2 cellular contexts compared by ENCODE assay signal in genomic region chr16:8863594-8864424, GRCh38.
TF ChIP-seq lines count a peak whose summit lies in the region.

No MANE protein-coding gene starts in this region.

TF ChIP-seq in HEK293, 187 proteins besides CTCF, POLR2A, EP300 and RAD21 (continued from another document):
- TF ChIP-seq, protein P1, sequence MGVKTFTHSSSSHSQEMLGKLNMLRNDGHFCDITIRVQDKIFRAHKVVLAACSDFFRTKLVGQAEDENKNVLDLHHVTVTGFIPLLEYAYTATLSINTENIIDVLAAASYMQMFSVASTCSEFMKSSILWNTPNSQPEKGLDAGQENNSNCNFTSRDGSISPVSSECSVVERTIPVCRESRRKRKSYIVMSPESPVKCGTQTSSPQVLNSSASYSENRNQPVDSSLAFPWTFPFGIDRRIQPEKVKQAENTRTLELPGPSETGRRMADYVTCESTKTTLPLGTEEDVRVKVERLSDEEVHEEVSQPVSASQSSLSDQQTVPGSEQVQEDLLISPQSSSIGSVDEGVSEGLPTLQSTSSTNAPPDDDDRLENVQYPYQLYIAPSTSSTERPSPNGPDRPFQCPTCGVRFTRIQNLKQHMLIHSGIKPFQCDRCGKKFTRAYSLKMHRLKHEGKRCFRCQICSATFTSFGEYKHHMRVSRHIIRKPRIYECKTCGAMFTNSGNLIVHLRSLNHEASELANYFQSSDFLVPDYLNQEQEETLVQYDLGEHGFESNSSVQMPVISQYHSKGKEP (tag by site-specific recombination; IDR thresholded peaks at IDR 0.05) = no peak
TF ChIP-seq in HEK293: peak in this region for 10.

TF ChIP-seq in K562, 482 proteins besides CTCF, POLR2A, EP300 and RAD21 (continued from another document and continues in another):
- TF ChIP-seq TFAP4 (CRISPR knock-in tag; IDR thresholded peaks at IDR 0.05; ENCODE audit: borderline replicate concordance) = peak; percentile 80
- TF ChIP-seq MEIS2 (IDR thresholded peaks at IDR 0.05; ENCODE audit: partially characterized antibody) = peak; percentile 23
- TF ChIP-seq KLF10 (CRISPR knock-in tag; IDR thresholded peaks at IDR 0.05) = no peak
- TF ChIP-seq ZNF830 (CRISPR knock-in tag; IDR thresholded peaks at IDR 0.05) = no peak
- TF ChIP-seq, protein P2, sequence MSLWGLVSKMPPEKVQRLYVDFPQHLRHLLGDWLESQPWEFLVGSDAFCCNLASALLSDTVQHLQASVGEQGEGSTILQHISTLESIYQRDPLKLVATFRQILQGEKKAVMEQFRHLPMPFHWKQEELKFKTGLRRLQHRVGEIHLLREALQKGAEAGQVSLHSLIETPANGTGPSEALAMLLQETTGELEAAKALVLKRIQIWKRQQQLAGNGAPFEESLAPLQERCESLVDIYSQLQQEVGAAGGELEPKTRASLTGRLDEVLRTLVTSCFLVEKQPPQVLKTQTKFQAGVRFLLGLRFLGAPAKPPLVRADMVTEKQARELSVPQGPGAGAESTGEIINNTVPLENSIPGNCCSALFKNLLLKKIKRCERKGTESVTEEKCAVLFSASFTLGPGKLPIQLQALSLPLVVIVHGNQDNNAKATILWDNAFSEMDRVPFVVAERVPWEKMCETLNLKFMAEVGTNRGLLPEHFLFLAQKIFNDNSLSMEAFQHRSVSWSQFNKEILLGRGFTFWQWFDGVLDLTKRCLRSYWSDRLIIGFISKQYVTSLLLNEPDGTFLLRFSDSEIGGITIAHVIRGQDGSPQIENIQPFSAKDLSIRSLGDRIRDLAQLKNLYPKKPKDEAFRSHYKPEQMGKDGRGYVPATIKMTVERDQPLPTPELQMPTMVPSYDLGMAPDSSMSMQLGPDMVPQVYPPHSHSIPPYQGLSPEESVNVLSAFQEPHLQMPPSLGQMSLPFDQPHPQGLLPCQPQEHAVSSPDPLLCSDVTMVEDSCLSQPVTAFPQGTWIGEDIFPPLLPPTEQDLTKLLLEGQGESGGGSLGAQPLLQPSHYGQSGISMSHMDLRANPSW (CRISPR knock-in tag; IDR thresholded peaks at IDR 0.05) = no peak
- no peak for TF ChIP-seq MIER1 (IDR thresholded peaks at IDR 0.05; ENCODE audit: low read depth)
- no peak for TF ChIP-seq CREB3 (tag; conservative IDR thresholded peaks at IDR 0.05; ENCODE audit: low read depth)
- no peak for TF ChIP-seq DEAF1 (CRISPR knock-in tag; IDR thresholded peaks at IDR 0.05)
- TF ChIP-seq ZC3H11A (IDR thresholded peaks at IDR 0.05; ENCODE audit: low read depth, low read length) = no peak
- peak; percentile 52; the same call in 1 of the 2 replicates for TF ChIP-seq EGR1 (conservative IDR thresholded peaks at IDR 0.05)
- TF ChIP-seq TCF7L2 (IDR thresholded peaks at IDR 0.05; ENCODE audit: low read depth, low read length) = no peak
- TF ChIP-seq CHAMP1 (IDR thresholded peaks at IDR 0.05) = no peak
- TF ChIP-seq YY1 (IDR thresholded peaks at IDR 0.05; ENCODE audit: borderline replicate concordance in 1 of 3, control insufficient read depth in 1 of 3, extremely low read depth in 1 of 3, insufficient read depth in 3 of 3, insufficient read length in 1 of 3, insufficient replicate concordance in 2 of 3, low read depth in 1 of 3, low read length in 2 of 3) = peak in 1 of 3 experiments; percentile 26
- TF ChIP-seq ZNF140 (CRISPR knock-in tag; IDR thresholded peaks at IDR 0.05) = no peak
- TF ChIP-seq SAP30 (IDR thresholded peaks at IDR 0.05; ENCODE audit: borderline replicate concordance, insufficient read depth, low read depth, low read length, poor library complexity, severe bottlenecking) = no peak
- TF ChIP-seq NR4A1 (CRISPR knock-in tag; IDR thresholded peaks at IDR 0.05) = no peak
- TF ChIP-seq NR4A1 (tag; IDR thresholded peaks at IDR 0.05) = no peak
- TF ChIP-seq ZNF121 (CRISPR knock-in tag; conservative IDR thresholded peaks at IDR 0.05) = no peak
- no peak for TF ChIP-seq KLF1 (tag; IDR thresholded peaks at IDR 0.05)
- no peak for TF ChIP-seq CLOCK (CRISPR knock-in tag; IDR thresholded peaks at IDR 0.05; ENCODE audit: borderline replicate concordance)
- TF ChIP-seq HSF4 (CRISPR knock-in tag; IDR thresholded peaks at IDR 0.05; ENCODE audit: borderline replicate concordance) = no peak
- TF ChIP-seq CHCHD3 (CRISPR knock-in tag; IDR thresholded peaks at IDR 0.05) = no peak
- TF ChIP-seq SNRNP70 (optimal IDR thresholded peaks at IDR 0.05; ENCODE audit: low read depth, low read length) = no peak
- no peak for TF ChIP-seq IRF2 (CRISPR knock-in tag; IDR thresholded peaks at IDR 0.05)
- no peak for TF ChIP-seq ZNF589 (CRISPR knock-in tag; IDR thresholded peaks at IDR 0.05; ENCODE audit: low read depth)
- TF ChIP-seq SREBF2 (CRISPR knock-in tag; IDR thresholded peaks at IDR 0.05) = no peak
- TF ChIP-seq RHOXF2B (CRISPR knock-in tag; conservative IDR thresholded peaks at IDR 0.05) = no peak
- no peak for TF ChIP-seq MTF1 (CRISPR knock-in tag; IDR thresholded peaks at IDR 0.05; ENCODE audit: borderline replicate concordance)
- TF ChIP-seq POLR2G (IDR thresholded peaks at IDR 0.05; ENCODE audit: low read depth, low read length) = peak; percentile 60
- no peak for TF ChIP-seq ZZZ3 (IDR thresholded peaks at IDR 0.05)
- no peak for TF ChIP-seq OTX1 (CRISPR knock-in tag; IDR thresholded peaks at IDR 0.05)
- peak; percentile 61 for TF ChIP-seq PKNOX1 (IDR thresholded peaks at IDR 0.05)
- TF ChIP-seq SMAD4 (CRISPR knock-in tag; conservative IDR thresholded peaks at IDR 0.05) = no peak
- peak; percentile 20; the same call in 1 of the 2 replicates for TF ChIP-seq MAX (CRISPR knock-in tag; IDR thresholded peaks at IDR 0.05)
- TF ChIP-seq ZNF239 (CRISPR knock-in tag; IDR thresholded peaks at IDR 0.05) = no peak
- TF ChIP-seq, protein P3, sequence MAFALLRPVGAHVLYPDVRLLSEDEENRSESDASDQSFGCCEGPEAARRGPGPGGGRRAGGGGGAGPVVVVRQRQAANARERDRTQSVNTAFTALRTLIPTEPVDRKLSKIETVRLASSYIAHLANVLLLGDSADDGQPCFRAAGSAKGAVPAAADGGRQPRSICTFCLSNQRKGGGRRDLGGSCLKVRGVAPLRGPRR (CRISPR knock-in tag; IDR thresholded peaks at IDR 0.05) = no peak
- TF ChIP-seq, protein P4, sequence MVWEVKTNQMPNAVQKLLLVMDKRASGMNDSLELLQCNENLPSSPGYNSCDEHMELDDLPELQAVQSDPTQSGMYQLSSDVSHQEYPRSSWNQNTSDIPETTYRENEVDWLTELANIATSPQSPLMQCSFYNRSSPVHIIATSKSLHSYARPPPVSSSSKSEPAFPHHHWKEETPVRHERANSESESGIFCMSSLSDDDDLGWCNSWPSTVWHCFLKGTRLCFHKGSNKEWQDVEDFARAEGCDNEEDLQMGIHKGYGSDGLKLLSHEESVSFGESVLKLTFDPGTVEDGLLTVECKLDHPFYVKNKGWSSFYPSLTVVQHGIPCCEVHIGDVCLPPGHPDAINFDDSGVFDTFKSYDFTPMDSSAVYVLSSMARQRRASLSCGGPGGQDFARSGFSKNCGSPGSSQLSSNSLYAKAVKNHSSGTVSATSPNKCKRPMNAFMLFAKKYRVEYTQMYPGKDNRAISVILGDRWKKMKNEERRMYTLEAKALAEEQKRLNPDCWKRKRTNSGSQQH (CRISPR knock-in tag; IDR thresholded peaks at IDR 0.05) = 0 out of 2 replicates have a peak, but pooled peaks have one; percentile 15
- TF ChIP-seq, protein P5, sequence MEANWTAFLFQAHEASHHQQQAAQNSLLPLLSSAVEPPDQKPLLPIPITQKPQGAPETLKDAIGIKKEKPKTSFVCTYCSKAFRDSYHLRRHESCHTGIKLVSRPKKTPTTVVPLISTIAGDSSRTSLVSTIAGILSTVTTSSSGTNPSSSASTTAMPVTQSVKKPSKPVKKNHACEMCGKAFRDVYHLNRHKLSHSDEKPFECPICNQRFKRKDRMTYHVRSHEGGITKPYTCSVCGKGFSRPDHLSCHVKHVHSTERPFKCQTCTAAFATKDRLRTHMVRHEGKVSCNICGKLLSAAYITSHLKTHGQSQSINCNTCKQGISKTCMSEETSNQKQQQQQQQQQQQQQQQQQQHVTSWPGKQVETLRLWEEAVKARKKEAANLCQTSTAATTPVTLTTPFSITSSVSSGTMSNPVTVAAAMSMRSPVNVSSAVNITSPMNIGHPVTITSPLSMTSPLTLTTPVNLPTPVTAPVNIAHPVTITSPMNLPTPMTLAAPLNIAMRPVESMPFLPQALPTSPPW (CRISPR knock-in tag; IDR thresholded peaks at IDR 0.05) = peak; percentile 37; the same call in 1 of the 2 replicates
- TF ChIP-seq, protein P6, sequence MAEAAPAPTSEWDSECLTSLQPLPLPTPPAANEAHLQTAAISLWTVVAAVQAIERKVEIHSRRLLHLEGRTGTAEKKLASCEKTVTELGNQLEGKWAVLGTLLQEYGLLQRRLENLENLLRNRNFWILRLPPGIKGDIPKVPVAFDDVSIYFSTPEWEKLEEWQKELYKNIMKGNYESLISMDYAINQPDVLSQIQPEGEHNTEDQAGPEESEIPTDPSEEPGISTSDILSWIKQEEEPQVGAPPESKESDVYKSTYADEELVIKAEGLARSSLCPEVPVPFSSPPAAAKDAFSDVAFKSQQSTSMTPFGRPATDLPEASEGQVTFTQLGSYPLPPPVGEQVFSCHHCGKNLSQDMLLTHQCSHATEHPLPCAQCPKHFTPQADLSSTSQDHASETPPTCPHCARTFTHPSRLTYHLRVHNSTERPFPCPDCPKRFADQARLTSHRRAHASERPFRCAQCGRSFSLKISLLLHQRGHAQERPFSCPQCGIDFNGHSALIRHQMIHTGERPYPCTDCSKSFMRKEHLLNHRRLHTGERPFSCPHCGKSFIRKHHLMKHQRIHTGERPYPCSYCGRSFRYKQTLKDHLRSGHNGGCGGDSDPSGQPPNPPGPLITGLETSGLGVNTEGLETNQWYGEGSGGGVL (CRISPR knock-in tag; IDR thresholded peaks at IDR 0.05) = no peak
